12 cellular contexts compared by ENCODE assay signal in the genomic region with DNA sequence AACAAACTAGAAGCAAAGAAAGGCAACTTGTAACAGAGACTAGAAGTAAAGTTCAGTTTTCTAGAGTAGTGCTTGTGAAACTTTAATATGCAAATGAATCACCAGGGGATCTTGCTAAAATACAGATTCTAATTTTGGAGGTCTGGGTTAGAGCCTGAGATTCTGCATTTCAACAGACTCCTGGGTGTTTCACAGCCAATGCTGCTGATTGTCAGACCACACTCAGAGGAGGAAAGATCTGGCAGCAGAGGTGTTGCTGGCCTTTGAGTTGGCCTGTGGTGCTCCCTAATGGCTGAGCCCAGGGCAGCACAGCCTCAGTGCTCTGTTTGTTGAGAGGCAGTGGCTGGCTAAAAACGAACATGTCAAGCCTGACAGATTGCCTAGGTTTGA. TPM values are rescaled to one million over a fixed set of nuclear protein-coding genes. Genes with fewer than 3 reads are reported as not detected.
DNase-seq lines count a peak whose midpoint lies in the region; ATAC-seq, FAIRE-seq and TF ChIP-seq lines count a peak whose summit lies in the region.
"Had no signal": no experiment of that assay in that cellular context is flagged by ENCODE, and none has a peak within 500 bp of the region (broad histone marks: within the 10 kb centered on the region; RNA-seq: fewer than 3 reads in every experiment).

No MANE protein-coding gene starts in this region.

- H4K20me1 ChIP-seq in OCI-LY3 (ENCODE audit: insufficient read depth, low read length): peaks cover 72% of the 10 kb centered on the region

- H3K4me2 ChIP-seq in OCI-LY3 (ENCODE audit: low read length): peak overlapping the region; percentile 86

- no peaks in the 10 kb centered on the region for H3K27me3 ChIP-seq in OCI-LY3 (ENCODE audit: low read depth, low read length)
- H3K27me3 ChIP-seq: BLaER1 treated with 17β-estradiol and CSF1 and Interleukin-3, amounts not matched to agents 10 nM and 100 nM had no signal

- peak; percentile 21 for TF ChIP-seq CTCF in GM12865 (IDR thresholded peaks at IDR 0.05; ENCODE audit: insufficient read depth, low read depth, low read length, missing control alignments)
- TF ChIP-seq CTCF in OCI-LY3 (IDR thresholded peaks at IDR 0.05; ENCODE audit: low read depth, low read length): peak; percentile 37; the same call in 1 of the 2 replicates
- peak; percentile 8 for TF ChIP-seq CTCF in kidney (IDR thresholded peaks at IDR 0.05; ENCODE audit: borderline replicate concordance, extremely low read depth, insufficient read depth)
- no peak for TF ChIP-seq CTCF in CD14-positive monocyte (IDR thresholded peaks at IDR 0.05)

- no peaks in the 10 kb centered on the region for H3K9me3 ChIP-seq in OCI-LY3 (ENCODE audit: insufficient read depth, low read length)
- H3K9me3 ChIP-seq in kidney (ENCODE audit: control insufficient read depth in 1 of 2, low read length in 2 of 2): no peaks in the 10 kb centered on the region
- H3K9me3 ChIP-seq: BLaER1 treated with 17β-estradiol and CSF1 and Interleukin-3, amounts not matched to agents 10 nM and 100 nM had no signal

- H3K27ac Mint-ChIP-seq in CD14-positive monocyte: peak overlapping the region in 1 of 7 donors; percentile 64

- H3K27ac ChIP-seq in OCI-LY3 (ENCODE audit: low read length) (peak overlapping the region; percentile 58), kidney (ENCODE audit: low read depth in 2 of 2, low read length in 2 of 2) (peak overlapping the region; percentile 5 to 66)
- H3K27ac ChIP-seq: BLaER1 treated with 17β-estradiol and CSF1 and Interleukin-3, amounts not matched to agents 10 nM and 100 nM had no signal

- intact Hi-C loops in kidney (cut with DNase I): no loop called here
- intact Hi-C loops in CD14-positive monocyte (cut with micrococcal nuclease): no loop called here

- H2AFZ ChIP-seq in OCI-LY3 (ENCODE audit: low read depth, low read length): no peak overlapping the region

- peaks cover 39% of the 10 kb centered on the region for H3K4me1 Mint-ChIP-seq in CD14-positive monocyte

- H3K36me3 ChIP-seq in OCI-LY3 (replicated peaks; ENCODE audit: low read depth, low read length) (peaks cover 16% of the 10 kb centered on the region), kidney (ENCODE audit: control insufficient read depth in 1 of 2, insufficient read depth in 2 of 2, low read length in 2 of 2) (peaks cover 6 to 18% of the 10 kb centered on the region in 2 donors)

- no peak overlapping the region for H3K4me3 Mint-ChIP-seq in CD14-positive monocyte

- FAIRE-seq in kidney (lab: Jason Lieb, UNC): no peak

- peak; percentile 58 for DNase-seq in GM12865 (ENCODE audit: low read depth)
- no peak for DNase-seq in kidney
- no peak for DNase-seq in CD14-positive monocyte (ENCODE audit: low spot score)
- DNase-seq in HCEC 1CT: no peak
- DNase-seq in NCI-H146 (lab: John Stamatoyannopoulos, UW): no peak
- DNase-seq: activated T-cell treated with anti-CD3 and anti-CD28 coated beads, Interleukin-2, amount 50 U/mL, for 1 hour; SHP77 treated with DMSO at 0.1 percent for 48 hours; stimulated activated CD4-positive, alpha-beta T cell treated with anti-CD3 and anti-CD28 coated beads, Interleukin-4, amount 100 ng/mL, for 4 hours had no signal

- H3K27me3 Mint-ChIP-seq in CD14-positive monocyte (ENCODE audit: low read depth in 3 of 3): no peaks in the 10 kb centered on the region

- H3K9me3 Mint-ChIP-seq in CD14-positive monocyte: no peaks in the 10 kb centered on the region

- peaks cover 82% of the 10 kb centered on the region for H3K79me2 ChIP-seq in OCI-LY3 (ENCODE audit: low read length)

- ATAC-seq in GM21619 (IDR thresholded peaks at IDR 0.05; ENCODE audit: unreplicated experiment) (peak; percentile 57), HG02840 (IDR thresholded peaks at IDR 0.05; ENCODE audit: low FRiP score, unreplicated experiment) (no peak)

- H3K4me3 ChIP-seq in GM12865 (ENCODE audit: low read depth, low read length) (no peak overlapping the region), OCI-LY3 (ENCODE audit: low read length) (peak overlapping the region; percentile 58), kidney (ENCODE audit: low read length in 2 of 2) (no peak overlapping the region)
- H3K4me3 ChIP-seq: BLaER1 treated with 17β-estradiol and CSF1 and Interleukin-3, amounts not matched to agents 10 nM and 100 nM had no signal

- H3K9ac ChIP-seq in OCI-LY3 (ENCODE audit: low read length) (0 out of 2 replicates have a peak overlapping the region, but pooled peaks have one; percentile 16), kidney (ENCODE audit: low read length in 2 of 2) (peak overlapping the region in 1 of 2 donors; percentile 52)
- H3K9ac ChIP-seq: BLaER1 treated with 17β-estradiol and CSF1 and Interleukin-3, amounts not matched to agents 10 nM and 100 nM had no signal

- peaks cover 31 to 45% of the 10 kb centered on the region in 2 donors for H3K36me3 Mint-ChIP-seq in CD14-positive monocyte

- H3K4me1 ChIP-seq in OCI-LY3 (ENCODE audit: low read length) (peaks cover 40% of the 10 kb centered on the region), kidney (ENCODE audit: control insufficient read depth in 1 of 2, insufficient read depth in 1 of 2, low read depth in 1 of 2, low read length in 2 of 2) (peaks cover 51 to 57% of the 10 kb centered on the region in 2 donors)

RNA-seq across cellular contexts. Expression of gene CRY2, which starts 5.4 kb away (rescaled TPM):
- 44.5 TPM for total RNA-seq in kidney
- 20.7 TPM for polyA plus RNA-seq in kidney (ENCODE audit: insufficient read depth, low read depth, low replicate concordance)
- 1 to 10 TPM; 5.1 to 7.2 TPM for polyA plus RNA-seq in CD14-positive monocyte

RNA-seq across cellular contexts. Expression of gene MAPK8IP1, which starts 32.7 kb away (rescaled TPM):
- total RNA-seq in kidney: 15.7 TPM
- polyA plus RNA-seq in kidney (ENCODE audit: insufficient read depth, low read depth, low replicate concordance): 24.8 TPM
- polyA plus RNA-seq in CD14-positive monocyte: not detected

RNA-seq across cellular contexts. Expression of gene SLC35C1, which starts 47.8 kb away (rescaled TPM):
- 20.6 TPM for total RNA-seq in kidney
- polyA plus RNA-seq in kidney (ENCODE audit: insufficient read depth, low read depth, low replicate concordance) (5.7 TPM), CD14-positive monocyte (10 to 100 TPM; 12.8 to 14.0 TPM)

RNA-seq across cellular contexts. Expression of gene FREY1, which starts 54.4 kb away (rescaled TPM):
- 1.0 TPM for total RNA-seq in kidney
- polyA plus RNA-seq in kidney (ENCODE audit: insufficient read depth, low read depth, low replicate concordance) (0.99 TPM), CD14-positive monocyte (not detected)

Comparison
In these comparisons a context has a peak if more than half of its experiments do, and no peak if none do; other contexts are left out.
1. RNA of gene MAPK8IP1, which starts 32.7 kb away (polyA plus RNA-seq): 24.8 TPM in kidney (single experiment); not detected in CD14-positive monocyte; every median in the first group is over 10 times any median in the second.